1 cellular context compared by ENCODE assay signal in genomic region chr20:63656451-63656850, GRCh38.
TF ChIP-seq lines count a peak whose summit lies in the region.

No MANE protein-coding gene starts in this region.

TF ChIP-seq in H1, 55 proteins besides CTCF, POLR2A, EP300 and RAD21:
- no peak for TF ChIP-seq POLR2AphosphoS5 (IDR thresholded peaks at IDR 0.05; ENCODE audit: low read depth, low read length)
- no peak for TF ChIP-seq CHD1 (IDR thresholded peaks at IDR 0.05; ENCODE audit: low read depth, low read length)
- no peak for TF ChIP-seq FOSL1 (IDR thresholded peaks at IDR 0.05; ENCODE audit: insufficient read depth, low read depth, low read length)
- TF ChIP-seq ATF2 (IDR thresholded peaks at IDR 0.05; ENCODE audit: low read length) = no peak
- TF ChIP-seq ATF3 (IDR thresholded peaks at IDR 0.05; ENCODE audit: insufficient read depth, low read depth, low read length) = no peak
- no peak for TF ChIP-seq TCF12 (IDR thresholded peaks at IDR 0.05; ENCODE audit: low read depth, low read length)
- no peak for TF ChIP-seq RXRA (IDR thresholded peaks at IDR 0.05; ENCODE audit: insufficient read depth, low read depth, low read length)
- TF ChIP-seq EGR1 (IDR thresholded peaks at IDR 0.05; ENCODE audit: borderline replicate concordance, low read depth, low read length) = no peak
- no peak for TF ChIP-seq BCL11A (IDR thresholded peaks at IDR 0.05; ENCODE audit: low read depth in 2 of 2, low read length in 2 of 2)
- no peak for TF ChIP-seq GTF2F1 (IDR thresholded peaks at IDR 0.05; ENCODE audit: borderline replicate concordance, low read depth, low read length)
- no peak for TF ChIP-seq CTBP2 (IDR thresholded peaks at IDR 0.05; ENCODE audit: borderline replicate concordance, insufficient read depth, insufficient read length, low read length)
- TF ChIP-seq RFX5 (IDR thresholded peaks at IDR 0.05; ENCODE audit: borderline replicate concordance, low read depth, low read length) = no peak
- no peak for TF ChIP-seq RNF2 (IDR thresholded peaks at IDR 0.05; ENCODE audit: borderline replicate concordance, low read depth, low read length, missing control alignments, poor library complexity, severe bottlenecking)
- TF ChIP-seq GABPA (IDR thresholded peaks at IDR 0.05; ENCODE audit: borderline replicate concordance, insufficient read depth, low read length) = no peak
- TF ChIP-seq PHF8 (conservative IDR thresholded peaks at IDR 0.05; ENCODE audit: low read depth, low read length) = no peak
